29 cellular contexts compared by ENCODE assay signal in genomic region chr21:42500225-42500624, GRCh38. TPM values are rescaled to one million over a fixed set of nuclear protein-coding genes. Genes with fewer than 3 reads are reported as not detected.
"Had no signal": no experiment of that assay in that cellular context is flagged by ENCODE, and none has a peak within 500 bp of the region (broad histone marks: within the 10 kb centered on the region; RNA-seq: fewer than 3 reads in every experiment).

No MANE protein-coding gene starts in this region.

- H3K36me3 Mint-ChIP-seq: activated naive CD4-positive, alpha-beta T cell treated with anti-CD3 and anti-CD28 coated beads, Interleukin-2, amount 50 U/mL, for 24 hours; activated naive CD8-positive, alpha-beta T cell treated with anti-CD3 and anti-CD28 coated beads, Interleukin-2, amount 10 ng/mL, durations not matched to agents 7 days and 5 days had no signal

- H3K27ac ChIP-seq: ascending aorta, cardiac muscle cell, WERI-Rb-1 had no signal

- DNase-seq: activated CD4-positive, alpha-beta T cell treated with anti-CD3 and anti-CD28 coated beads, Interleukin-2, amount 10 ng/mL, durations not matched to agents 24 days and 14 days; activated CD4-positive, alpha-beta T cell treated with anti-CD3 and anti-CD28 coated beads, Interleukin-2, amount 50 U/mL, for 4 hours; activated CD8-positive, alpha-beta T cell treated with anti-CD3 and anti-CD28 coated beads for 36 hours; activated gamma-delta T cell; activated naive CD4-positive, alpha-beta T cell treated with Interleukin-2 at 50 U/mL for 16 hours; activated naive CD8-positive, alpha-beta T cell treated with anti-CD3 and anti-CD28 coated beads, Interleukin-2, amount 10 ng/mL, durations not matched to agents 7 days and 5 days; activated T-cell treated with anti-CD3 and anti-CD28 coated beads, Interleukin-2, amount 50 U/mL, for 24 hours; amygdala; Karpas-422; KBM-7; NCI-H1417 treated with DMSO at 0.1 percent for 48 hours; NCI-H187 treated with DMSO at 0.1 percent for 48 hours; NCI-H2081; NCI-H2171 treated with DMSO at 0.1 percent for 48 hours; NCI-H446; NCI-H510A treated with DMSO at 0.1 percent for 48 hours; NCI-H526 treated with DMSO at 0.1 percent for 48 hours; Right ventricle myocardium superior; SW 1271; T-helper 1 cell; T-helper 2 cell; T-helper 9 cell; WERI-Rb-1 had no signal

- H3K4me1 ChIP-seq: ascending aorta had no signal

- H3K9me3 Mint-ChIP-seq: activated CD4-positive, alpha-beta T cell treated with anti-CD3 and anti-CD28 coated beads, Interleukin-2, amount 10 ng/mL, durations not matched to agents 24 days and 14 days; activated CD8-positive, alpha-beta T cell treated with anti-CD3 and anti-CD28 coated beads for 36 hours; activated naive CD4-positive, alpha-beta T cell treated with anti-CD3 and anti-CD28 coated beads, Interleukin-2, amount 50 U/mL, for 24 hours; activated naive CD8-positive, alpha-beta T cell treated with anti-CD3 and anti-CD28 coated beads, Interleukin-2, amount 10 ng/mL, durations not matched to agents 7 days and 5 days; activated T-cell treated with anti-CD3 and anti-CD28 coated beads, Interleukin-2, amount 50 U/mL, for 24 hours; activated T-helper 2 cell treated with anti-CD3 and anti-CD28 coated beads, Interferon-gamma antibody, Interleukin-2, Interleukin-4, amounts not matched to agents 10 μg/mL and 5 μg/mL and 100 μg/mL, durations not matched to agents 14 hours and 24 hours and 36 hours; central memory CD8-positive, alpha-beta T cell had no signal

- H3K4me3 ChIP-seq: ascending aorta, cardiac muscle cell had no signal

- H3K4me3 Mint-ChIP-seq: activated CD4-positive, alpha-beta T cell treated with anti-CD3 and anti-CD28 coated beads, Interleukin-2, amount 10 ng/mL, durations not matched to agents 24 days and 14 days; activated CD8-positive, alpha-beta T cell treated with anti-CD3 and anti-CD28 coated beads for 36 hours; activated naive CD4-positive, alpha-beta T cell treated with anti-CD3 and anti-CD28 coated beads, Interleukin-2, amount 50 U/mL, for 24 hours; activated naive CD8-positive, alpha-beta T cell treated with anti-CD3 and anti-CD28 coated beads, Interleukin-2, amount 10 ng/mL, durations not matched to agents 7 days and 5 days; activated T-cell treated with anti-CD3 and anti-CD28 coated beads, Interleukin-2, amount 50 U/mL, for 24 hours; central memory CD8-positive, alpha-beta T cell had no signal

- H3K27ac Mint-ChIP-seq: activated CD4-positive, alpha-beta T cell treated with anti-CD3 and anti-CD28 coated beads, Interleukin-2, amount 10 ng/mL, durations not matched to agents 24 days and 14 days; activated CD8-positive, alpha-beta T cell treated with anti-CD3 and anti-CD28 coated beads for 36 hours; activated naive CD4-positive, alpha-beta T cell treated with anti-CD3 and anti-CD28 coated beads, Interleukin-2, amount 50 U/mL, for 24 hours; activated naive CD8-positive, alpha-beta T cell treated with anti-CD3 and anti-CD28 coated beads, Interleukin-2, amount 10 ng/mL, durations not matched to agents 7 days and 5 days; activated T-cell treated with anti-CD3 and anti-CD28 coated beads, Interleukin-2, amount 50 U/mL, for 24 hours; activated T-helper 2 cell treated with anti-CD3 and anti-CD28 coated beads, Interferon-gamma antibody, Interleukin-2, Interleukin-4, amounts not matched to agents 10 μg/mL and 5 μg/mL and 100 μg/mL, durations not matched to agents 14 hours and 24 hours and 36 hours had no signal

- H3K9me3 ChIP-seq: ascending aorta had no signal

- H3K27me3 ChIP-seq: ascending aorta had no signal

- H3K27me3 Mint-ChIP-seq: activated CD8-positive, alpha-beta T cell treated with anti-CD3 and anti-CD28 coated beads for 36 hours; activated naive CD4-positive, alpha-beta T cell treated with anti-CD3 and anti-CD28 coated beads, Interleukin-2, amount 50 U/mL, for 24 hours; activated naive CD8-positive, alpha-beta T cell treated with anti-CD3 and anti-CD28 coated beads, Interleukin-2, amount 10 ng/mL, durations not matched to agents 7 days and 5 days; activated T-cell treated with anti-CD3 and anti-CD28 coated beads, Interleukin-2, amount 50 U/mL, for 24 hours; central memory CD8-positive, alpha-beta T cell had no signal

- ATAC-seq: activated CD8-positive, alpha-beta T cell treated with anti-CD3 and anti-CD28 coated beads for 36 hours had no signal

- H3K36me3 ChIP-seq: ascending aorta, cardiac muscle cell, WERI-Rb-1 had no signal

RNA-seq across cellular contexts. Expression of gene RSPH1, which starts 4.2 kb away (rescaled TPM):
- total RNA-seq: activated CD4-positive, alpha-beta T cell treated with anti-CD3 and anti-CD28 coated beads, Interleukin-2, amount 10 ng/mL, durations not matched to agents 24 days and 14 days; activated CD8-positive, alpha-beta memory T cell treated with anti-CD3 and anti-CD28 coated beads for 36 hours; activated CD8-positive, alpha-beta T cell treated with anti-CD3 and anti-CD28 coated beads for 36 hours; activated naive CD8-positive, alpha-beta T cell treated with anti-CD3 and anti-CD28 coated beads, Interleukin-2, amount 10 ng/mL, durations not matched to agents 7 days and 5 days; activated T-helper 2 cell treated with anti-CD3 and anti-CD28 coated beads, Interferon-gamma antibody, Interleukin-2, Interleukin-4, amounts not matched to agents 10 μg/mL and 5 μg/mL and 100 μg/mL, durations not matched to agents 14 hours and 24 hours and 36 hours; ascending aorta; Right ventricle myocardium superior had no signal
